In genomic region chr2:171274757-171275156, GRCh38 we compare ENCODE assay signal across 39 cellular contexts.
"Had no signal": no experiment of that assay in that cellular context is flagged by ENCODE, and none has a peak within 500 bp of the region (broad histone marks: within the 10 kb centered on the region; RNA-seq: fewer than 3 reads in every experiment).

No MANE protein-coding gene starts in this region.

- H3K4me3 Mint-ChIP-seq: activated CD4-positive, alpha-beta T cell treated with anti-CD3 and anti-CD28 coated beads, Interleukin-2, amount 10 ng/mL, durations not matched to agents 24 days and 14 days; activated CD8-positive, alpha-beta T cell treated with anti-CD3 and anti-CD28 coated beads for 36 hours; activated naive CD8-positive, alpha-beta T cell treated with anti-CD3 and anti-CD28 coated beads, Interleukin-2, amount 10 ng/mL, durations not matched to agents 7 days and 5 days; activated T-cell treated with anti-CD3 and anti-CD28 coated beads, Interleukin-2, amount 50 U/mL, for 72 hours; activated T-helper 17 cell treated with anti-CD3 and anti-CD28 coated beads, Interleukin-2, amount 50 U/mL, for 72 hours; T-cell; T-helper 17 cell had no signal

- DNase-seq: activated CD4-positive, alpha-beta T cell treated with anti-CD3 and anti-CD28 coated beads, Interleukin-2, amount 10 ng/mL, durations not matched to agents 24 days and 14 days; activated CD4-positive, alpha-beta T cell treated with anti-CD3 and anti-CD28 coated beads, Interleukin-2, amount 50 U/mL, for 4 hours; activated CD8-positive, alpha-beta T cell treated with anti-CD3 and anti-CD28 coated beads for 36 hours; activated effector memory CD4-positive, alpha-beta T cell treated with anti-CD3 and anti-CD28 coated beads, Interleukin-2, amount 50 U/mL, for 16 hours; activated naive CD4-positive, alpha-beta T cell; activated naive CD4-positive, alpha-beta T cell treated with anti-CD3 and anti-CD28 coated beads, Interleukin-2, amount 50 U/mL, for 16 hours; activated naive CD8-positive, alpha-beta T cell treated with anti-CD3 and anti-CD28 coated beads, Interleukin-2, amount 10 ng/mL, durations not matched to agents 7 days and 5 days; activated T-cell treated with anti-CD3 and anti-CD28 coated beads, Interleukin-2, amount 50 U/mL, for 1 hour; activated T-cell treated with anti-CD3 and anti-CD28 coated beads, Interleukin-2, amount 50 U/mL, for 72 hours; amygdala; Karpas-422; KBM-7; MG63; NCI-H1048; NCI-H1105 treated with DMSO at 0.1 percent for 48 hours; NCI-H1436; NCI-H187; NCI-H2029 treated with DMSO at 0.1 percent for 48 hours; NCI-H2107; NCI-H2171 treated with DMSO at 0.1 percent for 48 hours; NCI-H2227 treated with DMSO at 0.1 percent for 48 hours; NCI-H446; NCI-H510A treated with DMSO at 0.1 percent for 48 hours; NCI-H526 treated with DMSO at 0.1 percent for 48 hours; NCI-H774; PC-3; SIG-M5; T-cell; T-helper 17 cell; T-helper 9 cell had no signal

- H3K36me3 Mint-ChIP-seq: T-cell had no signal

- FAIRE-seq: colon, RCC 7860 had no signal

- H3K4me3 ChIP-seq: ascending aorta, breast epithelium, MG63 had no signal

- H3K27me3 ChIP-seq: ascending aorta, breast epithelium, MG63 had no signal

- H3K27ac Mint-ChIP-seq: activated CD4-positive, alpha-beta T cell treated with anti-CD3 and anti-CD28 coated beads, Interleukin-2, amount 10 ng/mL, durations not matched to agents 24 days and 14 days; activated CD8-positive, alpha-beta T cell treated with anti-CD3 and anti-CD28 coated beads for 36 hours; activated naive CD8-positive, alpha-beta T cell treated with anti-CD3 and anti-CD28 coated beads, Interleukin-2, amount 10 ng/mL, durations not matched to agents 7 days and 5 days; activated T-cell treated with anti-CD3 and anti-CD28 coated beads, Interleukin-2, amount 50 U/mL, for 72 hours; activated T-helper 17 cell treated with anti-CD3 and anti-CD28 coated beads, Interleukin-2, amount 50 U/mL, for 72 hours; T-cell; T-helper 17 cell had no signal

- H3K9me3 Mint-ChIP-seq: activated T-cell treated with anti-CD3 and anti-CD28 coated beads, Interleukin-2, amount 50 U/mL, for 72 hours had no signal

- H3K27ac ChIP-seq: ascending aorta, breast epithelium, RWPE1, VCaP had no signal

- H3K27me3 Mint-ChIP-seq: activated CD4-positive, alpha-beta T cell treated with anti-CD3 and anti-CD28 coated beads, Interleukin-2, amount 10 ng/mL, durations not matched to agents 24 days and 14 days; activated CD8-positive, alpha-beta T cell treated with anti-CD3 and anti-CD28 coated beads for 36 hours; activated T-helper 17 cell treated with anti-CD3 and anti-CD28 coated beads, Interleukin-2, amount 50 U/mL, for 72 hours; T-cell; T-helper 17 cell had no signal

- H3K4me1 ChIP-seq: ascending aorta, breast epithelium had no signal

- H3K9me3 ChIP-seq: ascending aorta, breast epithelium, MG63 had no signal

- ATAC-seq: activated CD8-positive, alpha-beta T cell treated with anti-CD3 and anti-CD28 coated beads for 36 hours; activated T-cell treated with anti-CD3 and anti-CD28 coated beads, Interleukin-2, amount 50 U/mL, for 72 hours; activated T-helper 17 cell treated with anti-CD3 and anti-CD28 coated beads, Interleukin-2, amount 50 U/mL, for 72 hours; PC-3; Right ventricle myocardium inferior; SK-N-SH treated with all-trans-retinoic acid at 6 μM for 48 hours; T-cell; T-helper 17 cell had no signal

- H3K4me1 Mint-ChIP-seq: activated CD4-positive, alpha-beta T cell treated with anti-CD3 and anti-CD28 coated beads, Interleukin-2, amount 10 ng/mL, durations not matched to agents 24 days and 14 days; activated naive CD8-positive, alpha-beta T cell treated with anti-CD3 and anti-CD28 coated beads, Interleukin-2, amount 10 ng/mL, durations not matched to agents 7 days and 5 days; activated T-helper 17 cell treated with anti-CD3 and anti-CD28 coated beads, Interleukin-2, amount 50 U/mL, for 72 hours; T-cell had no signal

- H3K36me3 ChIP-seq: ascending aorta, breast epithelium, MG63 had no signal
